Comparison of ENCODE assay signal across 8 cellular contexts in genomic region chr1:26785611-26786436, GRCh38. TPM values are rescaled to one million over a fixed set of nuclear protein-coding genes. Genes with fewer than 3 reads are reported as not detected.
A peak's percentile ranks its signal among the peaks of the same experiment; 100 is the strongest.
DNase-seq lines count a peak whose midpoint lies in the region; ATAC-seq and TF ChIP-seq lines count a peak whose summit lies in the region.

No MANE protein-coding gene starts in this region.

- peaks cover 0 to 24% (median 0%) of the 10 kb centered on the region in 9 donors for H3K36me3 ChIP-seq in heart right ventricle
- H3K36me3 ChIP-seq in WERI-Rb-1, result peaks cover 21% of the 10 kb centered on the region
- peaks cover 26% of the 10 kb centered on the region for H3K36me3 ChIP-seq in skeletal muscle satellite cell (ENCODE audit: insufficient read depth, low read length)

- CTCF ChIA-PET in HEK293T (lab: Yijun Ruan, JAX), result interaction anchor here (0.8 to 1.0 kb wide), 4 partner anchors 41 to 184 kb away, joined by 3 to 4 read pairs (median 4); partner anchors contain the start of gene ZDHHC18

- H3K9ac ChIP-seq in skeletal muscle satellite cell (ENCODE audit: low read depth, low read length), result peak overlapping the region; percentile 98

- DNase-seq in heart right ventricle (peak in 1 of 2 donors; percentile 51), cardiac septum (ENCODE audit: low spot score) (no peak), WERI-Rb-1 (no peak), glutamatergic neuron (no peak), HEK293T (ENCODE audit: extremely low spot score) (no peak)

- TF ChIP-seq CTCF in heart right ventricle (IDR thresholded peaks at IDR 0.05), result no peak
- TF ChIP-seq CTCF in WERI-Rb-1 (IDR thresholded peaks at IDR 0.05; ENCODE audit: low read depth, low read length), result no peak
- TF ChIP-seq CTCF in glutamatergic neuron (IDR thresholded peaks at IDR 0.05; ENCODE audit: partially characterized antibody, unreplicated experiment), result no peak

- H3K27ac ChIP-seq in heart right ventricle (peak overlapping the region; percentile 97 to 100 (median 99)), WERI-Rb-1 (peak overlapping the region; percentile 98)

- ATAC-seq in heart right ventricle (no peak), GM19395 (IDR thresholded peaks at IDR 0.05; ENCODE audit: unreplicated experiment) (no peak), GM18519 (IDR thresholded peaks at IDR 0.05; ENCODE audit: low FRiP score, unreplicated experiment) (no peak)

- intact Hi-C loops in heart right ventricle (cut with DNase I), result loop anchor here in 6 of 10 donors (2.0 to 10.0 kb wide), 7 partner anchors 34 to 109 kb away; partner anchors contain the start of gene ARID1A (in 1 of the 6)
- intact Hi-C loops in cardiac septum (cut with DNase I), result loop anchor here (2.0 kb wide), 1 partner anchor 35 kb away; no protein-coding TSS in a partner anchor

- H3K4me2 ChIP-seq in skeletal muscle satellite cell (ENCODE audit: low read length), result peak overlapping the region; percentile 99

- peaks cover 18% of the 10 kb centered on the region for H3K9me3 Mint-ChIP-seq in glutamatergic neuron (ENCODE audit: unreplicated experiment)

- no peaks in the 10 kb centered on the region for H3K36me3 Mint-ChIP-seq in glutamatergic neuron (ENCODE audit: unreplicated experiment)

- H3K9me3 ChIP-seq in heart right ventricle (no peaks in the 10 kb centered on the region), WERI-Rb-1 (ENCODE audit: severe bottlenecking) (no peaks in the 10 kb centered on the region), skeletal muscle satellite cell (replicated peaks; ENCODE audit: low read length) (no peaks in the 10 kb centered on the region)

- POLR2A ChIA-PET in HEK293T (lab: Yijun Ruan, JAX), result interaction anchor here (0.5 to 7.7 kb wide), 10 partner anchors 9 to 114 kb away, joined by 3 to 100 read pairs (median 4); partner anchors contain the start of gene ZDHHC18

- H3K4me1 Mint-ChIP-seq in glutamatergic neuron (ENCODE audit: low read depth, unreplicated experiment), result peaks cover 32% of the 10 kb centered on the region

- 63 to 78% methylated on average over 5 of the region's 5 CpGs for WGBS in heart right ventricle, 2 donors

- H3K27ac Mint-ChIP-seq in glutamatergic neuron (ENCODE audit: unreplicated experiment), result peak overlapping the region; percentile 99

- peak overlapping the region; percentile 97 for H3K4me3 Mint-ChIP-seq in glutamatergic neuron (ENCODE audit: unreplicated experiment)

- no peaks in the 10 kb centered on the region for H3K27me3 ChIP-seq in heart right ventricle
- no peaks in the 10 kb centered on the region for H3K27me3 ChIP-seq in WERI-Rb-1 (ENCODE audit: insufficient read depth, low read depth, severe bottlenecking)
- no peaks in the 10 kb centered on the region for H3K27me3 ChIP-seq in skeletal muscle satellite cell (ENCODE audit: control insufficient read depth, insufficient read depth, low read length)

- H3K4me1 ChIP-seq in heart right ventricle (peaks cover 25 to 91% (median 80%) of the 10 kb centered on the region in 9 donors), skeletal muscle satellite cell (ENCODE audit: control insufficient read depth, insufficient read depth, low read length) (peaks cover 40% of the 10 kb centered on the region)

- H3K27me3 Mint-ChIP-seq in glutamatergic neuron (ENCODE audit: unreplicated experiment), result peaks cover 12% of the 10 kb centered on the region

- peak overlapping the region in 4 of 10 donors; percentile 12 to 82 (median 48) for H3K4me3 ChIP-seq in heart right ventricle
- H3K4me3 ChIP-seq in WERI-Rb-1 (ENCODE audit: low read depth, low read length), result no peak overlapping the region
- peak overlapping the region; percentile 28 for H3K4me3 ChIP-seq in skeletal muscle satellite cell (ENCODE audit: low read length)

TF ChIP-seq in HEK293T, 16 proteins besides CTCF, POLR2A, EP300 and RAD21:
- no peak for TF ChIP-seq LEF1 (IDR thresholded peaks at IDR 0.05; ENCODE audit: borderline replicate concordance)
- TF ChIP-seq FOXA1 (IDR thresholded peaks at IDR 0.05), result no peak
- TF ChIP-seq TARDBP (IDR thresholded peaks at IDR 0.05), result no peak
- no peak for TF ChIP-seq FOXM1 (IDR thresholded peaks at IDR 0.05; ENCODE audit: borderline replicate concordance)
- TF ChIP-seq L3MBTL2 (conservative IDR thresholded peaks at IDR 0.05), result no peak
- no peak for TF ChIP-seq FOXK2 (IDR thresholded peaks at IDR 0.05)
- no peak for TF ChIP-seq CTBP1 (IDR thresholded peaks at IDR 0.05; ENCODE audit: borderline replicate concordance)
- no peak for TF ChIP-seq ZNF384 (IDR thresholded peaks at IDR 0.05)
- TF ChIP-seq PKNOX1 (IDR thresholded peaks at IDR 0.05), result no peak
- no peak for TF ChIP-seq SUZ12 (IDR thresholded peaks at IDR 0.05)
- no peak for TF ChIP-seq ARNT (IDR thresholded peaks at IDR 0.05)
- no peak for TF ChIP-seq BHLHE40 (IDR thresholded peaks at IDR 0.05; ENCODE audit: borderline replicate concordance)
- TF ChIP-seq NFRKB (IDR thresholded peaks at IDR 0.05), result no peak
- TF ChIP-seq ELF4 (IDR thresholded peaks at IDR 0.05), result no peak
- no peak for TF ChIP-seq SP1 (IDR thresholded peaks at IDR 0.05)
- TF ChIP-seq HDGF (IDR thresholded peaks at IDR 0.05; ENCODE audit: borderline replicate concordance), result no peak

RNA-seq across cellular contexts. Expression of gene PIGV, which starts 1.9 kb away (rescaled TPM):
- total RNA-seq in heart right ventricle (1 to 10 TPM; 2.7 to 7.5 (median 4.6) TPM), cardiac septum (3.9 TPM), glutamatergic neuron (ENCODE audit: unreplicated experiment) (6.7 TPM)
- polyA plus RNA-seq in heart right ventricle, result 1 to 10 TPM; 2.9 to 3.4 TPM
- 6.6 and 10.1 TPM in 2 replicates for total RNA-seq in skeletal muscle satellite cell (2012; rRNA removed)

RNA-seq across cellular contexts. Expression of gene ZDHHC18, which starts 40.7 kb away (rescaled TPM):
- total RNA-seq in heart right ventricle (10 to 100 TPM in 8 of 10 donors, 1 to 10 TPM in 2; 7.4 to 19.1 (median 11.8) TPM), cardiac septum (13.0 TPM), glutamatergic neuron (ENCODE audit: unreplicated experiment) (52.6 TPM)
- 10 to 100 TPM in 1 of 2 donors, 1 to 10 TPM in 1; 9.9 to 12.8 TPM for polyA plus RNA-seq in heart right ventricle
- 6.8 and 10.7 TPM in 2 replicates for total RNA-seq in skeletal muscle satellite cell (2012; rRNA removed)
